1 cellular context compared by ENCODE assay signal in genomic region chr3:25648107-25648535, GRCh38.
TF ChIP-seq lines count a peak whose summit lies in the region.

No MANE protein-coding gene starts in this region.

TF ChIP-seq in H1, 55 proteins besides CTCF, POLR2A, EP300 and RAD21 (continued from another document):
- TF ChIP-seq TCF12 (IDR thresholded peaks at IDR 0.05; ENCODE audit: low read depth, low read length) = no peak
- no peak for TF ChIP-seq POLR2AphosphoS5 (IDR thresholded peaks at IDR 0.05; ENCODE audit: low read depth, low read length)
